31 cellular contexts compared by ENCODE assay signal in the genomic region with DNA sequence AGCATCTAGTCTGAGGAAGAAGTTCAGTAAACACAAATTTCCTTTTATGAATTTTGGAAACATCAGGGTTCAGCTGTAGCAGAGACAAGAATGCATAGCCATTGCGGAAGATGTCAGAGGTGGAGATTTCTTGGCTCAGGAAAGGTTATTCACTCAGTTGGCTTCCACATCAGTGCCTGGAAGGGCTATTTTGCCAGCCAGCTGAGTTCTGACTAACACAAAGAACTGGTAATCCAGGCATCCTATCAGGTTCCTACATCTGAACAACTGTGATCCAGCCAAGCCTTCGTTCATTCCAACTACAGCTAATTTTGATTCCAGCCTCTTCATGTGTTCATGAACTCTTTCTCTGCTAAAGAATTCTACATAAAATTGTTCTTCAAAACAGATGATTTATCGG.
DNase-seq lines count a peak whose midpoint lies in the region; ATAC-seq and TF ChIP-seq lines count a peak whose summit lies in the region.
"Had no signal": no experiment of that assay in that cellular context is flagged by ENCODE, and none has a peak within 500 bp of the region (broad histone marks: within the 10 kb centered on the region; RNA-seq: fewer than 3 reads in every experiment).

No MANE protein-coding gene starts in this region.

- H3F3A ChIP-seq in GM23248 (ENCODE audit: insufficient read depth) = peaks cover 19% of the 10 kb centered on the region; the same call in 1 of the 2 replicates

- H3K36me3 ChIP-seq in GM23248 (ENCODE audit: low read depth) (no peaks in the 10 kb centered on the region), esophagus squamous epithelium (no peaks in the 10 kb centered on the region)
- H3K36me3 ChIP-seq: esophagus muscularis mucosa, right atrium auricular region, spleen, thyroid gland had no signal

- no peaks in the 10 kb centered on the region for H3K9me2 ChIP-seq in GM23248 (ENCODE audit: insufficient read depth)

- TF ChIP-seq CTCF in fibroblast of villous mesenchyme (IDR thresholded peaks at IDR 0.05; ENCODE audit: insufficient read depth, low read depth, low read length) (no peak), esophagus squamous epithelium (IDR thresholded peaks at IDR 0.05) (no peak), GM10248 (IDR thresholded peaks at IDR 0.05; ENCODE audit: control extremely low read depth, extremely low read depth, low read depth, missing control alignments) (no peak), GM13976 (IDR thresholded peaks at IDR 0.05; ENCODE audit: borderline replicate concordance, control extremely low read depth, extremely low read depth, insufficient read depth, missing control alignments) (no peak)

- H3K4me3 ChIP-seq in GM23248 = no peak overlapping the region
- no peak overlapping the region for H3K4me3 ChIP-seq in fibroblast of villous mesenchyme (ENCODE audit: low read depth, low read length)
- no peak overlapping the region for H3K4me3 ChIP-seq in esophagus squamous epithelium
- H3K4me3 ChIP-seq: esophagus muscularis mucosa, right atrium auricular region, spleen, thyroid gland had no signal

- in situ Hi-C loops in GM23248 (cut with MboI) = no loop called here
- in situ Hi-C loops in GM13976 (cut with MboI; ENCODE audit: low sequenced_read_pairs, unreplicated experiment) = no loop called here

- WGBS in GM23248 (ENCODE audit: low coverage in 1 of 2, low lambda C conversion rate in 2 of 2, missing lambda C conversion rate in 2 of 2), 2 experiments = 3 to 4% methylated on average over 3 of the region's 3 CpGs
- WGBS in esophagus squamous epithelium, 2 donors = 66 to 75% methylated on average over 3 of the region's 3 CpGs

- H3K4me2 ChIP-seq in GM23248 (ENCODE audit: unreplicated experiment) = peak overlapping the region; percentile 45
- H3K4me2 ChIP-seq: KMS-11 had no signal

- H3K79me2 ChIP-seq in GM23248 (ENCODE audit: insufficient read depth) = no peaks in the 10 kb centered on the region

- H3K9me3 ChIP-seq in GM23248 (ENCODE audit: low read depth) (no peaks in the 10 kb centered on the region), esophagus squamous epithelium (peaks cover 0 to 6% (median 0%) of the 10 kb centered on the region in 3 donors)
- H3K9me3 ChIP-seq: right atrium auricular region, thyroid gland had no signal

- peaks cover 13% of the 10 kb centered on the region for H3K4me1 ChIP-seq in GM23248 (ENCODE audit: insufficient read depth)
- H3K4me1 ChIP-seq in esophagus squamous epithelium = no peaks in the 10 kb centered on the region
- H3K4me1 ChIP-seq: esophagus muscularis mucosa, right atrium auricular region, spleen, thyroid gland had no signal

- ATAC-seq in HG02610 (IDR thresholded peaks at IDR 0.05; ENCODE audit: unreplicated experiment) = no peak
- ATAC-seq: activated CD4-positive, CD25-positive, alpha-beta regulatory T cell treated with anti-CD3 and anti-CD28 coated beads, Interleukin-2, amount 50 U/mL, for 24 hours; Panc1; stimulated activated naive CD8-positive, alpha-beta T cell treated with anti-CD3 and anti-CD28 coated beads, Interleukin-15, amount 100 ng/mL, for 72 hours had no signal

- H3K27ac ChIP-seq in GM23248 (no peak overlapping the region), esophagus squamous epithelium (no peak overlapping the region)
- H3K27ac ChIP-seq: C4-2B, esophagus muscularis mucosa, KMS-11, right atrium auricular region, spleen, thyroid gland had no signal

- DNase-seq in GM23248 = peak; percentile 82
- DNase-seq in RPMI7951 (ENCODE audit: low read depth) = peak; percentile 34
- DNase-seq in fibroblast of villous mesenchyme (ENCODE audit: low read depth) = peak; percentile 39
- DNase-seq in esophagus squamous epithelium (lab: John Stamatoyannopoulos, UW) = no peak
- no peak for DNase-seq in GM10248 (ENCODE audit: extremely low spot score)
- DNase-seq in GM13976 (ENCODE audit: low spot score) = no peak
- DNase-seq: activated CD4-positive, alpha-beta T cell treated with anti-CD3 and anti-CD28 coated beads, Interleukin-2, amount 50 U/mL, for 48 hours; activated gamma-delta T cell treated with Interleukin-2 at 50 U/mL for 16 hours; activated naive CD8-positive, alpha-beta T cell treated with anti-CD3 and anti-CD28 coated beads, Interleukin-2, amount 10 ng/mL, durations not matched to agents 7 days and 5 days; activated T-cell treated with anti-CD3 and anti-CD28 coated beads, Interleukin-2, amount 50 U/mL, for 48 hours; cerebellar nuclear complex; COR-L47; GDM1; immature natural killer cell; left cardiac atrium; MV-4-11; NCI-H146; posterior cingulate gyrus; SHP77 treated with DMSO at 0.1 percent for 48 hours; spleen; stimulated activated CD4-positive, alpha-beta T cell treated with anti-CD3 and anti-CD28 coated beads, Interleukin-2, amount 100 ng/mL, for 24 hours; stimulated activated naive CD8-positive, alpha-beta T cell treated with anti-CD3 and anti-CD28 coated beads, Interleukin-15, amount 100 ng/mL, for 72 hours; T-helper 2 cell; thyroid gland had no signal

- CTCF ChIA-PET in GM10248 (lab: Yijun Ruan, JAX) = no interaction called here

- POLR2A ChIA-PET in GM10248 (lab: Yijun Ruan, JAX) = no interaction called here

- H3K27me3 ChIP-seq in GM23248 (replicated peaks; ENCODE audit: insufficient read depth) = no peaks in the 10 kb centered on the region
- H3K27me3 ChIP-seq in esophagus squamous epithelium = no peaks in the 10 kb centered on the region
- H3K27me3 ChIP-seq: esophagus muscularis mucosa, right atrium auricular region, spleen, thyroid gland had no signal

- H2AFZ ChIP-seq in GM23248 = no peak overlapping the region

- TF ChIP-seq POLR2A in esophagus squamous epithelium (IDR thresholded peaks at IDR 0.05) = no peak

- intact Hi-C loops in esophagus squamous epithelium (cut with DNase I) = no loop called here

- H4K20me1 ChIP-seq in GM23248 (ENCODE audit: insufficient read depth) = no peaks in the 10 kb centered on the region

- H3K9ac ChIP-seq in GM23248 = no peak overlapping the region
- H3K9ac ChIP-seq: KMS-11 had no signal

Comparison
In these comparisons a context has a peak if more than half of its experiments do, and no peak if none do; other contexts are left out.
1. DNase-seq: peak in GM23248 (single experiment), RPMI7951 (single experiment) and fibroblast of villous mesenchyme (single experiment); none in esophagus squamous epithelium (single experiment), GM10248 (single experiment) and GM13976 (single experiment).